In genomic region chr2:212295571-212295970, GRCh38 we compare ENCODE assay signal across 1 cellular context.
TF ChIP-seq lines count a peak whose summit lies in the region.

No MANE protein-coding gene starts in this region.

TF ChIP-seq in WTC11, 78 proteins besides CTCF, POLR2A, EP300 and RAD21 (continued from another document):
- TF ChIP-seq ATF2 (CRISPR knock-in tag; IDR thresholded peaks at IDR 0.05; ENCODE audit: borderline replicate concordance, low read depth): no peak
- TF ChIP-seq CREM (CRISPR knock-in tag; IDR thresholded peaks at IDR 0.05): no peak
- no peak for TF ChIP-seq TEAD1 (CRISPR knock-in tag; IDR thresholded peaks at IDR 0.05)
- no peak for TF ChIP-seq MYBL2 (CRISPR knock-in tag; IDR thresholded peaks at IDR 0.05)
- no peak for TF ChIP-seq CBFB (CRISPR knock-in tag; IDR thresholded peaks at IDR 0.05; ENCODE audit: low read depth)
- no peak for TF ChIP-seq AFF4 (CRISPR knock-in tag; IDR thresholded peaks at IDR 0.05; ENCODE audit: borderline replicate concordance)
- no peak for TF ChIP-seq NR1H2 (CRISPR knock-in tag; IDR thresholded peaks at IDR 0.05)
- no peak for TF ChIP-seq ERG (CRISPR knock-in tag; IDR thresholded peaks at IDR 0.05)
- no peak for TF ChIP-seq IRF1 (CRISPR knock-in tag; IDR thresholded peaks at IDR 0.05)
- TF ChIP-seq MAX (CRISPR knock-in tag; IDR thresholded peaks at IDR 0.05): no peak
- no peak for TF ChIP-seq JAZF1 (CRISPR knock-in tag; IDR thresholded peaks at IDR 0.05)
